8 cellular contexts compared by ENCODE assay signal in the genomic region with DNA sequence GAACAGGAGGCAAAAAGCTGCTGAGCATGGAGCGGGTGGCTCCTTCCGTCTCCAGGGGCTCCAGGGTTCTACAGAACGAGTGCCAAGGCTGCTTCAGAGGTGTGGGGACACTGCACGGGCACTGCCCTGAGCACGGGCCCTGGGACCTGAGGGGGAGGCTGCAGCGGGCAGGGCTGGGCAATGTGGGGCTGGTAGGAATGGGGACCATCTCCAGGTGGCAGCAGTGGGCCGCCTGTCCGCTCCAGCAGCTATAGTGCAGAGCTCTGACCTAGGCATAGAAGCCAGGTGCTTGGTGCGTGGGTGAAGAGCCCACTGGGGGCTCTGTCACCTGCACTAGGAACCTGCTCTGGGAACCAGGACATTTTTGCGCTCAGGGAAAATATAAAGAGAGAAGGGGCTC. TPM values are rescaled to one million over a fixed set of nuclear protein-coding genes. Genes with fewer than 3 reads are reported as not detected.
A peak's percentile ranks its signal among the peaks of the same experiment; 100 is the strongest.
DNase-seq lines count a peak whose midpoint lies in the region; ATAC-seq and TF ChIP-seq lines count a peak whose summit lies in the region.

No MANE protein-coding gene starts in this region.

- peaks cover 44% of the 10 kb centered on the region for H3K4me1 ChIP-seq in thymus (ENCODE audit: control insufficient read depth, insufficient read depth, low read length)

- H3K27ac ChIP-seq in SU-DHL-6 (ENCODE audit: low read depth, low read length) (no peak overlapping the region), thymus (ENCODE audit: low read depth) (peak overlapping the region; percentile 25)

- DNase-seq in COR-L47 (lab: John Stamatoyannopoulos, UW), result peak; percentile 14
- no peak for DNase-seq in fibroblast of villous mesenchyme (ENCODE audit: low read depth)
- no peak for DNase-seq in HPDE6-E6E7 (ENCODE audit: extremely low spot score)
- DNase-seq in HK-2 (ENCODE audit: unreplicated experiment), result no peak
- no peak for DNase-seq in NCI-H2171 treated with DMSO at 0.1 percent for 48 hours (lab: John Stamatoyannopoulos, UW)

- no peaks in the 10 kb centered on the region for H3F3A ChIP-seq in SU-DHL-6 (ENCODE audit: insufficient read depth)

- no peak overlapping the region for H3K9ac ChIP-seq in SU-DHL-6 (ENCODE audit: low read length)

- H3K9me3 ChIP-seq in SU-DHL-6 (ENCODE audit: insufficient read depth, low read length) (no peaks in the 10 kb centered on the region), thymus (ENCODE audit: control insufficient read depth) (no peaks in the 10 kb centered on the region)

- TF ChIP-seq CTCF in SU-DHL-6 (IDR thresholded peaks at IDR 0.05; ENCODE audit: insufficient read depth, low read length, poor library complexity, severe bottlenecking), result peak; percentile 69
- peak; percentile 35 for TF ChIP-seq CTCF in fibroblast of villous mesenchyme (IDR thresholded peaks at IDR 0.05; ENCODE audit: insufficient read depth, low read depth, low read length)

- H3K9me2 ChIP-seq in SU-DHL-6 (replicated peaks; ENCODE audit: insufficient read depth, low read length), result no peaks in the 10 kb centered on the region

- WGBS in thymus, result 82% methylated on average over 10 of the region's 10 CpGs

- ATAC-seq in GM19468 (IDR thresholded peaks at IDR 0.05; ENCODE audit: extremely low read depth, unreplicated experiment), result peak; percentile 53

- H3K27me3 ChIP-seq in SU-DHL-6 (ENCODE audit: low read length), result no peaks in the 10 kb centered on the region
- no peaks in the 10 kb centered on the region for H3K27me3 ChIP-seq in thymus (ENCODE audit: control insufficient read depth, insufficient read depth)

- no peaks in the 10 kb centered on the region for H4K20me1 ChIP-seq in SU-DHL-6 (ENCODE audit: low read depth, low read length)

- peaks cover 3% of the 10 kb centered on the region; the same call in 1 of the 2 replicates for H3K36me3 ChIP-seq in SU-DHL-6 (ENCODE audit: low read length)
- H3K36me3 ChIP-seq in thymus (ENCODE audit: control insufficient read depth, insufficient read depth), result peaks cover 94% of the 10 kb centered on the region

- H2AFZ ChIP-seq in SU-DHL-6 (ENCODE audit: low read depth, low read length, severe bottlenecking), result no peak overlapping the region

- no peak overlapping the region for H3K4me3 ChIP-seq in SU-DHL-6 (ENCODE audit: insufficient read depth, low read length, poor library complexity, severe bottlenecking)
- H3K4me3 ChIP-seq in fibroblast of villous mesenchyme (ENCODE audit: low read depth, low read length), result no peak overlapping the region
- H3K4me3 ChIP-seq in thymus (ENCODE audit: low read length), result no peak overlapping the region

- no peaks in the 10 kb centered on the region; the same call in 1 of the 2 replicates for H3K79me2 ChIP-seq in SU-DHL-6 (ENCODE audit: insufficient read depth, low read length)

- no peak overlapping the region for H3K4me2 ChIP-seq in SU-DHL-6 (ENCODE audit: low read depth, low read length, poor library complexity, severe bottlenecking)

RNA-seq across cellular contexts. Expression of gene HDAC7, which starts 22.3 kb away (rescaled TPM):
- 39.9 and 47.9 TPM in 2 replicates for total RNA-seq in fibroblast of villous mesenchyme
- polyA plus RNA-seq in thymus, result 130 TPM

RNA-seq across cellular contexts. Expression of gene SLC48A1, which starts 24.4 kb away (rescaled TPM):
- total RNA-seq in fibroblast of villous mesenchyme, result 10.6 and 19.4 TPM in 2 replicates
- polyA plus RNA-seq in thymus, result 9.3 TPM

RNA-seq across cellular contexts. Expression of gene RAPGEF3, which starts 38.8 kb away (rescaled TPM):
- 3.2 and 9.1 TPM in 2 replicates for total RNA-seq in fibroblast of villous mesenchyme
- 20.9 TPM for polyA plus RNA-seq in thymus
